ENCODE assay signal across 23 cellular contexts in genomic region chr1:47418122-47418521, GRCh38. TPM values are rescaled to one million over a fixed set of nuclear protein-coding genes. Genes with fewer than 3 reads are reported as not detected.
DNase-seq lines count a peak whose midpoint lies in the region; ATAC-seq, FAIRE-seq and TF ChIP-seq lines count a peak whose summit lies in the region.
"Had no signal": no experiment of that assay in that cellular context is flagged by ENCODE, and none has a peak within 500 bp of the region (broad histone marks: within the 10 kb centered on the region; RNA-seq: fewer than 3 reads in every experiment).

No MANE protein-coding gene starts in this region.

- H3K4me1 Mint-ChIP-seq in naive B cell (peaks cover 8 to 17% (median 12%) of the 10 kb centered on the region in 3 donors), neural progenitor cell (peaks cover 7% of the 10 kb centered on the region)
- peaks cover 6% of the 10 kb centered on the region for H3K4me1 Mint-ChIP-seq in activated CD8-positive, alpha-beta T cell treated with anti-CD3 and anti-CD28 coated beads for 36 hours (ENCODE audit: low read depth)

- H3K27ac Mint-ChIP-seq in naive B cell (no peak overlapping the region), neural progenitor cell (no peak overlapping the region)
- H3K27ac Mint-ChIP-seq in activated CD8-positive, alpha-beta T cell treated with anti-CD3 and anti-CD28 coated beads for 36 hours, result no peak overlapping the region

- H3K27me3 ChIP-seq in K562 (ENCODE audit: control insufficient read depth in 2 of 2, insufficient read depth in 2 of 2, low read length in 2 of 2) (peaks cover 43 to 76% of the 10 kb centered on the region in 2 experiments), neural progenitor cell (peaks cover 100% of the 10 kb centered on the region)
- H3K27me3 ChIP-seq: SJCRH30 had no signal

- FAIRE-seq in K562 (lab: Jason Lieb, UNC) (no peak), GM19239 (lab: Jason Lieb, UNC) (no peak)
- FAIRE-seq: HTR-8/SVneo had no signal

- ATAC-seq in K562 (no peak), naive B cell (ENCODE audit: low read depth in 2 of 2) (no peak), HG02885 (IDR thresholded peaks at IDR 0.05; ENCODE audit: poor library complexity, unreplicated experiment) (no peak), GM21423 (IDR thresholded peaks at IDR 0.05; ENCODE audit: unreplicated experiment) (no peak)
- ATAC-seq in activated CD8-positive, alpha-beta T cell treated with anti-CD3 and anti-CD28 coated beads for 36 hours, result no peak

- TF ChIP-seq POLR2A in K562 (conservative IDR thresholded peaks at IDR 0.05), result no peak

- intact Hi-C loops in K562 (cut with micrococcal nuclease), result no loop called here
- intact Hi-C loops in activated CD8-positive, alpha-beta T cell treated with anti-CD3 and anti-CD28 coated beads for 36 hours (cut with micrococcal nuclease), result no loop called here

- BruUV-seq in K562 (replicated peaks; lab: Mats Ljungman, UMichigan), result no TSS peak

- H3K9me1 ChIP-seq in K562 (ENCODE audit: control insufficient read depth, insufficient read depth, low read length), result no peaks in the 10 kb centered on the region

- H3K27ac ChIP-seq in K562 (ENCODE audit: extremely low read depth, low read depth, low read length) (no peak overlapping the region), neural progenitor cell (no peak overlapping the region)
- H3K27ac ChIP-seq: Peyer's patch, SJCRH30 had no signal

- H3K9ac ChIP-seq in K562 (ENCODE audit: insufficient read depth in 1 of 2, low read depth in 2 of 2, low read length in 2 of 2) (no peak overlapping the region), neural progenitor cell (no peak overlapping the region)

- no peaks in the 10 kb centered on the region for H3K79me2 ChIP-seq in K562 (ENCODE audit: control insufficient read depth, insufficient read depth, low read length)
- no peaks in the 10 kb centered on the region for H3K79me2 ChIP-seq in neural progenitor cell (ENCODE audit: low read depth)

- POLR2A ChIA-PET in K562 (lab: Yijun Ruan, JAX), result interaction anchor here (0.7 to 1.1 kb wide), 2 partner anchors 104 to 305 kb away, joined by 3 read pairs; partner anchors contain the start of gene STIL
- POLR2A ChIA-PET in activated CD8-positive, alpha-beta T cell treated with anti-CD3 and anti-CD28 coated beads for 36 hours (lab: Charles Lee), result no interaction called here

- H3K9me3 Mint-ChIP-seq in naive B cell (peaks cover 0 to 1% (median 0%) of the 10 kb centered on the region in 7 donors), neural progenitor cell (no peaks in the 10 kb centered on the region)
- H3K9me3 Mint-ChIP-seq in activated CD8-positive, alpha-beta T cell treated with anti-CD3 and anti-CD28 coated beads for 36 hours, result no peaks in the 10 kb centered on the region

- in situ Hi-C loops in K562 (cut with MboI), result no loop called here

- H3K4me3 Mint-ChIP-seq in naive B cell (peak overlapping the region in 6 of 8 donors; percentile 22 to 83 (median 60)), neural progenitor cell (peak overlapping the region; percentile 55)
- H3K4me3 Mint-ChIP-seq in activated CD8-positive, alpha-beta T cell treated with anti-CD3 and anti-CD28 coated beads for 36 hours, result no peak overlapping the region

- H3K4me3 ChIP-seq in K562 (no peak overlapping the region), neural progenitor cell (no peak overlapping the region)
- H3K4me3 ChIP-seq: HAP-1, Peyer's patch, SJCRH30 had no signal

- H3F3A ChIP-seq in neural progenitor cell (ENCODE audit: low read depth), result no peaks in the 10 kb centered on the region

- TF ChIP-seq EP300 in K562 (IDR thresholded peaks at IDR 0.05; ENCODE audit: low read length), result no peak

- H4K20me1 ChIP-seq in K562 (replicated peaks; ENCODE audit: control insufficient read depth, insufficient read depth, low read length) (0 out of 2 replicates have a peak, but pooled peaks cover 4% of the 10 kb centered on the region), neural progenitor cell (ENCODE audit: low read depth) (peaks cover 18% of the 10 kb centered on the region)

- peaks cover 0 to 7% of the 10 kb centered on the region in 2 donors for H3K36me3 Mint-ChIP-seq in naive B cell
- no peaks in the 10 kb centered on the region for H3K36me3 Mint-ChIP-seq in neural progenitor cell
- H3K36me3 Mint-ChIP-seq in activated CD8-positive, alpha-beta T cell treated with anti-CD3 and anti-CD28 coated beads for 36 hours (ENCODE audit: low read depth), result no peaks in the 10 kb centered on the region
- H3K36me3 Mint-ChIP-seq: CD4-positive, CD25-positive, alpha-beta regulatory T cell had no signal

- H3K36me3 ChIP-seq in K562 (ENCODE audit: control insufficient read depth, insufficient read depth, low read length), result no peaks in the 10 kb centered on the region
- no peaks in the 10 kb centered on the region for H3K36me3 ChIP-seq in neural progenitor cell
- H3K36me3 ChIP-seq: HAP-1, Peyer's patch, SJCRH30 had no signal

- H3K4me1 ChIP-seq in K562 (replicated peaks in 1 of 2; ENCODE audit: control insufficient read depth in 2 of 2, insufficient read depth in 2 of 2, low read length in 2 of 2), result no peaks in the 10 kb centered on the region; a peak in 1 of 5 replicates
- no peaks in the 10 kb centered on the region for H3K4me1 ChIP-seq in neural progenitor cell
- H3K4me1 ChIP-seq: HAP-1, SJCRH30 had no signal

- TF ChIP-seq RAD21 in K562 (CRISPR knock-in tag; conservative IDR thresholded peaks at IDR 0.05 in 1 of 2, IDR thresholded peaks at IDR 0.05 in 1 of 2), result no peak

- H2AFZ ChIP-seq in K562 (ENCODE audit: low read depth, low read length) (no peak overlapping the region), neural progenitor cell (replicated peaks) (no peak overlapping the region)

- H3K4me2 ChIP-seq in K562 (ENCODE audit: insufficient read depth, low read length) (no peak overlapping the region), neural progenitor cell (no peak overlapping the region)

- CTCF ChIA-PET in K562 (lab: Yijun Ruan, JAX; ENCODE audit: low intra/inter-chr PET ratio), result no interaction called here
- CTCF ChIA-PET in activated CD8-positive, alpha-beta T cell treated with anti-CD3 and anti-CD28 coated beads for 36 hours (lab: Charles Lee), result interaction anchor here (1.2 to 4.3 kb wide), 2 partner anchors 20 to 292 kb away, joined by 4 to 21 read pairs; partner anchors contain the start of gene FOXD2

- peaks cover 36 to 73% (median 64%) of the 10 kb centered on the region in 3 donors for H3K27me3 Mint-ChIP-seq in naive B cell
- H3K27me3 Mint-ChIP-seq in neural progenitor cell (ENCODE audit: insufficient read depth, low read depth), result peaks cover 68% of the 10 kb centered on the region
- H3K27me3 Mint-ChIP-seq in activated CD8-positive, alpha-beta T cell treated with anti-CD3 and anti-CD28 coated beads for 36 hours, result peaks cover 32% of the 10 kb centered on the region

- peak; percentile 61 for DNase-seq in MV-4-11 (lab: John Stamatoyannopoulos, UW)
- DNase-seq in K562 (ENCODE audit: extremely low read depth in 1 of 4, low spot score in 3 of 4), result no peak
- no peak for DNase-seq in naive B cell
- DNase-seq in neural progenitor cell (ENCODE audit: low spot score), result no peak
- DNase-seq in activated CD8-positive, alpha-beta T cell treated with anti-CD3 and anti-CD28 coated beads for 36 hours, result no peak
- DNase-seq in GM19239 (ENCODE audit: insufficient read length, low spot score), result no peak
- DNase-seq: CD4-positive, CD25-positive, alpha-beta regulatory T cell; COR-L47; DMS79; NCI-H1694; NCI-H2081 treated with DMSO at 0.1 percent for 48 hours; NCI-H2171 treated with DMSO at 0.1 percent for 48 hours; NCI-H446; NCI-H526; Peyer's patch; SJCRH30 had no signal

- TF ChIP-seq CTCF in K562 (IDR thresholded peaks at IDR 0.05 in 2 of 3, conservative IDR thresholded peaks at IDR 0.05 in 1 of 3; ENCODE audit: insufficient read depth in 2 of 3, low read depth in 1 of 3, low read length in 3 of 3), result no peak
- no peak for TF ChIP-seq CTCF in neural progenitor cell (IDR thresholded peaks at IDR 0.05)
- TF ChIP-seq CTCF in activated CD8-positive, alpha-beta T cell treated with anti-CD3 and anti-CD28 coated beads for 36 hours (IDR thresholded peaks at IDR 0.05), result no peak

- H3K9me3 ChIP-seq in K562 (replicated peaks; ENCODE audit: control insufficient read depth, insufficient read depth, low read depth, low read length) (no peaks in the 10 kb centered on the region), neural progenitor cell (ENCODE audit: low read depth) (no peaks in the 10 kb centered on the region)
- H3K9me3 ChIP-seq: HAP-1, Peyer's patch, SJCRH30 had no signal

- 11% methylated on average over 2 of the region's 2 CpGs for WGBS in K562 (ENCODE audit: insufficient coverage, low coverage, missing lambda C conversion rate)

RNA-seq across cellular contexts. Expression of gene FOXE3, which starts 2.0 kb away (rescaled TPM):
- total RNA-seq in K562 (2011; cell fraction: chromatin; rRNA removed; ENCODE audit: low replicate concordance), result not detected in 2 replicates
- not detected in 2 replicates for total RNA-seq in K562 (2011; cell fraction: nucleolus; rRNA removed)
- not detected in 2 replicates for total RNA-seq in K562 (2011; cell fraction: nucleoplasm; rRNA removed)
- total RNA-seq in K562 (2014; rRNA removed) (not detected in 2 replicates), K562 (2014; rRNA removed; fragmentation: Illumina TruSeq; extraction: Trizol) (not detected in 2 replicates), K562 (2015; rRNA removed; fragmentation: Illumina TruSeq; extraction: Trizol) (not detected in 2 replicates), K562 (2021) (not detected in 2 replicates), neural progenitor cell (ENCODE audit: low replicate concordance) (not detected in 2 replicates)
- polyA plus RNA-seq in K562 (2011; rRNA removed) (not detected in 2 replicates), K562 (2014; fragmentation: Illumina TruSeq; extraction: Trizol) (not detected in 2 replicates), K562 (2014; fragmentation: Nextera tagmentation; extraction: Ambion mirVana) (not detected), K562 (2014; rRNA removed) (not detected in 2 replicates), naive B cell (ENCODE audit: low read depth in 6 of 6) (not detected)
- polyA plus RNA-seq in K562 (2011; cell fraction: cytosol; rRNA removed), result not detected in 2 replicates
- 0.10 TPM in 1 of 2 replicates, not detected in the other for polyA plus RNA-seq in K562 (2011; cell fraction: nucleus; rRNA removed)
- 0.04 TPM in 1 of 2 replicates, not detected in the other for polyA plus RNA-seq in K562 (2012)
- not detected in 2 replicates for polyA minus RNA-seq in K562 (2011; rRNA and poly(A)+ RNA removed)
- not detected in 2 replicates for polyA minus RNA-seq in K562 (2011; cell fraction: cytosol; rRNA and poly(A)+ RNA removed)
- polyA minus RNA-seq in K562 (2011; cell fraction: nucleus; rRNA and poly(A)+ RNA removed), result not detected in 2 replicates
- total RNA-seq in activated CD8-positive, alpha-beta T cell treated with anti-CD3 and anti-CD28 coated beads for 36 hours, result not detected
- total RNA-seq: A673; CD4-positive, CD25-positive, alpha-beta regulatory T cell; IMR-90; OCI-LY7; Peyer's patch; SJCRH30 had no signal
- polyA plus RNA-seq: CD4-positive, CD25-positive, alpha-beta regulatory T cell had no signal

RNA-seq across cellular contexts. Expression of gene FOXD2, which starts 19.7 kb away (rescaled TPM):
- total RNA-seq in K562 (2011; cell fraction: chromatin; rRNA removed; ENCODE audit: low replicate concordance), result 0.46 and 0.93 TPM in 2 replicates
- 1.2 TPM in 2 replicates for total RNA-seq in K562 (2011; cell fraction: nucleolus; rRNA removed)
- 0.66 and 0.84 TPM in 2 replicates for total RNA-seq in K562 (2011; cell fraction: nucleoplasm; rRNA removed)
- 1.2 TPM in 2 replicates for total RNA-seq in K562 (2014; rRNA removed)
- 0.22 and 0.26 TPM in 2 replicates for total RNA-seq in K562 (2014; rRNA removed; fragmentation: Illumina TruSeq; extraction: Trizol)
- total RNA-seq in K562 (2015; rRNA removed; fragmentation: Illumina TruSeq; extraction: Trizol), result 0.26 and 0.33 TPM in 2 replicates
- total RNA-seq in K562 (2021), result 0.86 and 1.2 TPM in 2 replicates
- 0.15 and 0.27 TPM in 2 replicates for polyA plus RNA-seq in K562 (2011; rRNA removed)
- polyA plus RNA-seq in K562 (2011; cell fraction: cytosol; rRNA removed), result 0.19 and 0.52 TPM in 2 replicates
- polyA plus RNA-seq in K562 (2011; cell fraction: nucleus; rRNA removed), result 0.79 and 1.2 TPM in 2 replicates
- polyA plus RNA-seq in K562 (2012), result 1.7 and 2.8 TPM in 2 replicates
- 0.19 and 0.22 TPM in 2 replicates for polyA plus RNA-seq in K562 (2014; fragmentation: Illumina TruSeq; extraction: Trizol)
- under 1 TPM; 0.06 to 0.07 TPM for polyA plus RNA-seq in K562 (2014; fragmentation: Nextera tagmentation; extraction: Ambion mirVana)
- polyA plus RNA-seq in K562 (2014; rRNA removed), result 0.46 and 0.53 TPM in 2 replicates
- 0.12 and 0.14 TPM in 2 replicates for polyA minus RNA-seq in K562 (2011; rRNA and poly(A)+ RNA removed)
- 0.29 and 0.64 TPM in 2 replicates for polyA minus RNA-seq in K562 (2011; cell fraction: cytosol; rRNA and poly(A)+ RNA removed)
- polyA minus RNA-seq in K562 (2011; cell fraction: nucleus; rRNA and poly(A)+ RNA removed), result 0.67 and 1.00 TPM in 2 replicates
- polyA plus RNA-seq in naive B cell (ENCODE audit: low read depth in 6 of 6), result under 1 TPM in 5 of 6 donors, not detected in 1; 0.05 to 0.37 (median 0.07) TPM
- total RNA-seq in neural progenitor cell (ENCODE audit: low replicate concordance), result 0.03 and 0.32 TPM in 2 replicates
- under 1 TPM; 0.11 to 0.18 TPM for total RNA-seq in activated CD8-positive, alpha-beta T cell treated with anti-CD3 and anti-CD28 coated beads for 36 hours
